ENCODE assay signal across 8 cellular contexts in genomic region chr1:23980725-23981063, GRCh38. TPM values are rescaled to one million over a fixed set of nuclear protein-coding genes. Genes with fewer than 3 reads are reported as not detected.
A peak's percentile ranks its signal among the peaks of the same experiment; 100 is the strongest.
DNase-seq lines count a peak whose midpoint lies in the region; ATAC-seq and TF ChIP-seq lines count a peak whose summit lies in the region.

No MANE protein-coding gene starts in this region.

- no peak for TF ChIP-seq CTCF in GM23338 (conservative IDR thresholded peaks at IDR 0.05; ENCODE audit: low read depth in 2 of 2)
- TF ChIP-seq CTCF in epithelial cell of esophagus (IDR thresholded peaks at IDR 0.05; ENCODE audit: insufficient read depth, low read depth, low read length, missing control alignments): no peak
- TF ChIP-seq CTCF in neural cell (IDR thresholded peaks at IDR 0.05; ENCODE audit: poor library complexity, severe bottlenecking): no peak
- TF ChIP-seq CTCF in transverse colon (IDR thresholded peaks at IDR 0.05): no peak

- in situ Hi-C loops in transverse colon (cut with MboI; ENCODE audit: low pct_ligation_motif_present in 1 of 4, low pct_unique_long_range_greater_than_20kb in 1 of 4, low sequenced_read_pairs in 3 of 4): no loop called here

- H3K9ac ChIP-seq in neural cell (ENCODE audit: low read length): peak overlapping the region; percentile 76

- no peak overlapping the region for H2AFZ ChIP-seq in GM23338
- H2AFZ ChIP-seq in neural cell (ENCODE audit: low read depth, low read length): peak overlapping the region; percentile 91

- H3K36me3 ChIP-seq in GM23338 (ENCODE audit: insufficient read depth) (peaks cover 15% of the 10 kb centered on the region; the same call in 1 of the 2 replicates), neural cell (ENCODE audit: insufficient read depth, low read length) (no peaks in the 10 kb centered on the region), transverse colon (no peaks in the 10 kb centered on the region)

- H3K27me3 ChIP-seq in GM23338 (ENCODE audit: insufficient read depth) (no peaks in the 10 kb centered on the region), neural cell (ENCODE audit: insufficient read depth, low read depth, low read length) (no peaks in the 10 kb centered on the region), transverse colon (no peaks in the 10 kb centered on the region)

- H3K4me3 ChIP-seq in GM23338 (peak overlapping the region; percentile 46), epithelial cell of esophagus (ENCODE audit: low read length) (peak overlapping the region; percentile 79), neural cell (ENCODE audit: low read length) (peak overlapping the region; percentile 74), transverse colon (peak overlapping the region; percentile 16 to 97 (median 84))

- peak; percentile 48 for ATAC-seq in GM23338
- ATAC-seq in activated CD8-positive, alpha-beta T cell treated with anti-CD3 and anti-CD28 coated beads, Interleukin-2, amount 10 ng/mL, durations not matched to agents 7 days and 5 days: peak; percentile 41

- H3K27me3 Mint-ChIP-seq in GM23338 (ENCODE audit: insufficient read depth, low read depth, poor library complexity): peaks cover 12% of the 10 kb centered on the region
- no peaks in the 10 kb centered on the region for H3K27me3 Mint-ChIP-seq in activated CD8-positive, alpha-beta T cell treated with anti-CD3 and anti-CD28 coated beads, Interleukin-2, amount 10 ng/mL, durations not matched to agents 7 days and 5 days (ENCODE audit: low read depth)

- H3K9me3 ChIP-seq in neural cell (ENCODE audit: low read length): no peaks in the 10 kb centered on the region
- no peaks in the 10 kb centered on the region for H3K9me3 ChIP-seq in transverse colon

- peak overlapping the region; percentile 97 for H3K4me3 Mint-ChIP-seq in GM23338
- peak overlapping the region; percentile 92 for H3K4me3 Mint-ChIP-seq in activated CD8-positive, alpha-beta T cell treated with anti-CD3 and anti-CD28 coated beads, Interleukin-2, amount 10 ng/mL, durations not matched to agents 7 days and 5 days

- POLR2A ChIA-PET in activated CD8-positive, alpha-beta T cell treated with anti-CD3 and anti-CD28 coated beads, Interleukin-2, amount 10 ng/mL, durations not matched to agents 7 days and 5 days (lab: Charles Lee): interaction anchor here (0.6 to 7.9 kb wide), 13 partner anchors 8 to 1949 kb away, joined by 3 to 151 read pairs (median 4); partner anchors contain the start of gene PNRC2

- intact Hi-C loops in transverse colon (cut with DNase I; ENCODE audit: low total_unique reads): loop anchor here (5.0 kb wide), 1 partner anchor 42 kb away; no protein-coding TSS in a partner anchor

- H3F3A ChIP-seq in GM23338 (replicated peaks; ENCODE audit: low read depth): no peaks in the 10 kb centered on the region; the same call in 1 of the 2 replicates
- H3F3A ChIP-seq in neural cell (ENCODE audit: insufficient read depth, low read length, poor library complexity, severe bottlenecking): peaks cover 3% of the 10 kb centered on the region

- H4K20me1 ChIP-seq in GM23338 (replicated peaks; ENCODE audit: insufficient read depth) (peaks cover 38% of the 10 kb centered on the region), neural cell (ENCODE audit: insufficient read depth) (peaks cover 18% of the 10 kb centered on the region)

- H3K4me1 ChIP-seq in GM23338 (ENCODE audit: insufficient read depth) (peaks cover 31% of the 10 kb centered on the region), transverse colon (peaks cover 26 to 63% (median 45%) of the 10 kb centered on the region in 4 donors)

- TF ChIP-seq POLR2A in transverse colon (IDR thresholded peaks at IDR 0.05): no peak

- H3K27ac ChIP-seq in GM23338 (ENCODE audit: low read depth): peak overlapping the region; percentile 100
- peak overlapping the region; percentile 94 for H3K27ac ChIP-seq in neural cell (ENCODE audit: low read length)
- H3K27ac ChIP-seq in transverse colon: peak overlapping the region; percentile 95 to 98 (median 97)

- H3K79me2 ChIP-seq in GM23338 (replicated peaks; ENCODE audit: insufficient read depth) (peaks cover 44% of the 10 kb centered on the region), neural cell (replicated peaks; ENCODE audit: insufficient read depth, low read length) (peaks cover 40% of the 10 kb centered on the region)

- peak overlapping the region; percentile 99 for H3K27ac Mint-ChIP-seq in GM23338
- H3K27ac Mint-ChIP-seq in activated CD8-positive, alpha-beta T cell treated with anti-CD3 and anti-CD28 coated beads, Interleukin-2, amount 10 ng/mL, durations not matched to agents 7 days and 5 days: peak overlapping the region; percentile 98

- H3K4me1 Mint-ChIP-seq in GM23338: peaks cover 35% of the 10 kb centered on the region
- H3K4me1 Mint-ChIP-seq in activated CD8-positive, alpha-beta T cell treated with anti-CD3 and anti-CD28 coated beads, Interleukin-2, amount 10 ng/mL, durations not matched to agents 7 days and 5 days (ENCODE audit: low read depth): peaks cover 38% of the 10 kb centered on the region

- H3K9me2 ChIP-seq in GM23338 (ENCODE audit: insufficient read depth) (no peaks in the 10 kb centered on the region), neural cell (ENCODE audit: insufficient read depth, low read length) (no peaks in the 10 kb centered on the region)

- 31 to 77% methylated on average over 2 to 7 of the region's 7 CpGs for WGBS in transverse colon (ENCODE audit: low coverage in 1 of 2), 2 donors

- no peak for TF ChIP-seq EP300 in neural cell (conservative IDR thresholded peaks at IDR 0.05; ENCODE audit: poor library complexity, severe bottlenecking)
- TF ChIP-seq EP300 in transverse colon (IDR thresholded peaks at IDR 0.05; ENCODE audit: low read depth): no peak

- DNase-seq in DMS 273 treated with DMSO at 0.1 percent for 48 hours (lab: John Stamatoyannopoulos, UW): peak; percentile 64
- DNase-seq in GM23338 (ENCODE audit: low spot score): peak; percentile 47
- peak; percentile 61 for DNase-seq in NCI-H187 treated with DMSO at 0.1 percent for 48 hours (lab: John Stamatoyannopoulos, UW)
- peak; percentile 72 for DNase-seq in activated CD8-positive, alpha-beta T cell treated with anti-CD3 and anti-CD28 coated beads, Interleukin-2, amount 10 ng/mL, durations not matched to agents 7 days and 5 days
- DNase-seq in epithelial cell of esophagus (ENCODE audit: low read depth): peak; percentile 80
- peak; percentile 21 for DNase-seq in transverse colon
- DNase-seq in pons (ENCODE audit: low spot score): no peak

- H3K4me2 ChIP-seq in GM23338: peak overlapping the region; percentile 69
- peak overlapping the region; percentile 83 for H3K4me2 ChIP-seq in neural cell (ENCODE audit: low read length)

- peaks cover 38% of the 10 kb centered on the region for H3K36me3 Mint-ChIP-seq in GM23338 (ENCODE audit: low read depth)
- H3K36me3 Mint-ChIP-seq in activated CD8-positive, alpha-beta T cell treated with anti-CD3 and anti-CD28 coated beads, Interleukin-2, amount 10 ng/mL, durations not matched to agents 7 days and 5 days (ENCODE audit: low read depth): peaks cover 42% of the 10 kb centered on the region

- H3K9me3 Mint-ChIP-seq in GM23338: no peaks in the 10 kb centered on the region; the same call in 2 of the 3 replicates
- H3K9me3 Mint-ChIP-seq in activated CD8-positive, alpha-beta T cell treated with anti-CD3 and anti-CD28 coated beads, Interleukin-2, amount 10 ng/mL, durations not matched to agents 7 days and 5 days (ENCODE audit: insufficient read depth): no peaks in the 10 kb centered on the region

- no peak for TF ChIP-seq RAD21 in neural cell (conservative IDR thresholded peaks at IDR 0.05)

- CTCF ChIA-PET in activated CD8-positive, alpha-beta T cell treated with anti-CD3 and anti-CD28 coated beads, Interleukin-2, amount 10 ng/mL, durations not matched to agents 7 days and 5 days (lab: Charles Lee): interaction anchor here (0.9 to 3.0 kb wide), 4 partner anchors 17 to 404 kb away, joined by 3 to 9 read pairs (median 4); no protein-coding TSS in a partner anchor

TF ChIP-seq in GM23338, 12 proteins besides CTCF, POLR2A, EP300 and RAD21:
- no peak; the same call in 1 of the 2 replicates for TF ChIP-seq POLR2AphosphoS5 (IDR thresholded peaks at IDR 0.05; ENCODE audit: low read depth)
- TF ChIP-seq EZH2 (IDR thresholded peaks at IDR 0.05; ENCODE audit: low read depth, unreplicated experiment): no peak

TF ChIP-seq in neural cell, 6 proteins besides CTCF, POLR2A, EP300 and RAD21 (continues in another document):
- TF ChIP-seq MXI1 (conservative IDR thresholded peaks at IDR 0.05; ENCODE audit: poor library complexity, severe bottlenecking) (no peak), POLR2AphosphoS5 (IDR thresholded peaks at IDR 0.05) (no peak), EZH2 (IDR thresholded peaks at IDR 0.05; ENCODE audit: borderline replicate concordance, insufficient read depth, low read length, poor library complexity, severe bottlenecking) (no peak)

RNA-seq across cellular contexts. Expression of gene SRSF10, which starts 0.6 kb away (rescaled TPM):
- total RNA-seq in GM23338 (2014; rRNA removed; shearing (Covaris generic)): 191 and 196 TPM in 2 replicates
- polyA plus RNA-seq in GM23338 (2016; fragmentation: Nextera tagmentation; extraction: Ambion mirVana): 242 and 275 TPM in 2 replicates
- total RNA-seq in activated CD8-positive, alpha-beta T cell treated with anti-CD3 and anti-CD28 coated beads, Interleukin-2, amount 10 ng/mL, durations not matched to agents 7 days and 5 days: 100 to 1,000 TPM; 223 to 228 TPM
- 165 and 201 TPM in 2 replicates for polyA plus RNA-seq in neural cell
- 205 and 238 TPM in 2 replicates for polyA minus RNA-seq in neural cell
- 100 to 1,000 TPM in 1 of 4 donors, 10 to 100 TPM in 3; 58.4 to 140 (median 91.3) TPM for total RNA-seq in transverse colon

RNA-seq across cellular contexts. Expression of gene PNRC2, which starts 21.1 kb away (rescaled TPM):
- 144 and 157 TPM in 2 replicates for total RNA-seq in GM23338 (2014; rRNA removed; shearing (Covaris generic))
- polyA plus RNA-seq in GM23338 (2016; fragmentation: Nextera tagmentation; extraction: Ambion mirVana) (218 and 237 TPM in 2 replicates), neural cell (97.1 and 100 TPM in 2 replicates)
- total RNA-seq in activated CD8-positive, alpha-beta T cell treated with anti-CD3 and anti-CD28 coated beads, Interleukin-2, amount 10 ng/mL, durations not matched to agents 7 days and 5 days: 100 to 1,000 TPM; 129 to 134 TPM
- polyA minus RNA-seq in neural cell: 137 and 157 TPM in 2 replicates
- total RNA-seq in transverse colon: 100 to 1,000 TPM in 2 of 4 donors, 10 to 100 TPM in 2; 98.0 to 136 (median 111) TPM
